ENCODE assay signal across 1 cellular context in genomic region chr1:34985063-34985770, GRCh38.
A peak's percentile ranks its signal among the peaks of the same experiment; 100 is the strongest.
TF ChIP-seq lines count a peak whose summit lies in the region.

Gene TMEM35B (minus strand): TSS chr1:34985347. CDS start chr1:34985305, 42 bp downstream.

TF ChIP-seq in K562, 482 proteins besides CTCF, POLR2A, EP300 and RAD21 (continued from another document and continues in another):
- TF ChIP-seq, protein P1, sequence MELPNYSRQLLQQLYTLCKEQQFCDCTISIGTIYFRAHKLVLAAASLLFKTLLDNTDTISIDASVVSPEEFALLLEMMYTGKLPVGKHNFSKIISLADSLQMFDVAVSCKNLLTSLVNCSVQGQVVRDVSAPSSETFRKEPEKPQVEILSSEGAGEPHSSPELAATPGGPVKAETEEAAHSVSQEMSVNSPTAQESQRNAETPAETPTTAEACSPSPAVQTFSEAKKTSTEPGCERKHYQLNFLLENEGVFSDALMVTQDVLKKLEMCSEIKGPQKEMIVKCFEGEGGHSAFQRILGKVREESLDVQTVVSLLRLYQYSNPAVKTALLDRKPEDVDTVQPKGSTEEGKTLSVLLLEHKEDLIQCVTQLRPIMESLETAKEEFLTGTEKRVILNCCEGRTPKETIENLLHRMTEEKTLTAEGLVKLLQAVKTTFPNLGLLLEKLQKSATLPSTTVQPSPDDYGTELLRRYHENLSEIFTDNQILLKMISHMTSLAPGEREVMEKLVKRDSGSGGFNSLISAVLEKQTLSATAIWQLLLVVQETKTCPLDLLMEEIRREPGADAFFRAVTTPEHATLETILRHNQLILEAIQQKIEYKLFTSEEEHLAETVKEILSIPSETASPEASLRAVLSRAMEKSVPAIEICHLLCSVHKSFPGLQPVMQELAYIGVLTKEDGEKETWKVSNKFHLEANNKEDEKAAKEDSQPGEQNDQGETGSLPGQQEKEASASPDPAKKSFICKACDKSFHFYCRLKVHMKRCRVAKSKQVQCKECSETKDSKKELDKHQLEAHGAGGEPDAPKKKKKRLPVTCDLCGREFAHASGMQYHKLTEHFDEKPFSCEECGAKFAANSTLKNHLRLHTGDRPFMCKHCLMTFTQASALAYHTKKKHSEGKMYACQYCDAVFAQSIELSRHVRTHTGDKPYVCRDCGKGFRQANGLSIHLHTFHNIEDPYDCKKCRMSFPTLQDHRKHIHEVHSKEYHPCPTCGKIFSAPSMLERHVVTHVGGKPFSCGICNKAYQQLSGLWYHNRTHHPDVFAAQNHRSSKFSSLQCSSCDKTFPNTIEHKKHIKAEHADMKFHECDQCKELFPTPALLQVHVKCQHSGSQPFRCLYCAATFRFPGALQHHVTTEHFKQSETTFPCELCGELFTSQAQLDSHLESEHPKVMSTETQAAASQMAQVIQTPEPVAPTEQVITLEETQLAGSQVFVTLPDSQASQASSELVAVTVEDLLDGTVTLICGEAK (IDR thresholded peaks at IDR 0.05), result peak; percentile 69
- TF ChIP-seq, protein P1 (CRISPR knock-in tag; IDR thresholded peaks at IDR 0.05), result no peak
- no peak for TF ChIP-seq ZNF668 (CRISPR knock-in tag; IDR thresholded peaks at IDR 0.05)
- TF ChIP-seq TCFL5 (CRISPR knock-in tag; conservative IDR thresholded peaks at IDR 0.05), result no peak
- TF ChIP-seq, protein P2, sequence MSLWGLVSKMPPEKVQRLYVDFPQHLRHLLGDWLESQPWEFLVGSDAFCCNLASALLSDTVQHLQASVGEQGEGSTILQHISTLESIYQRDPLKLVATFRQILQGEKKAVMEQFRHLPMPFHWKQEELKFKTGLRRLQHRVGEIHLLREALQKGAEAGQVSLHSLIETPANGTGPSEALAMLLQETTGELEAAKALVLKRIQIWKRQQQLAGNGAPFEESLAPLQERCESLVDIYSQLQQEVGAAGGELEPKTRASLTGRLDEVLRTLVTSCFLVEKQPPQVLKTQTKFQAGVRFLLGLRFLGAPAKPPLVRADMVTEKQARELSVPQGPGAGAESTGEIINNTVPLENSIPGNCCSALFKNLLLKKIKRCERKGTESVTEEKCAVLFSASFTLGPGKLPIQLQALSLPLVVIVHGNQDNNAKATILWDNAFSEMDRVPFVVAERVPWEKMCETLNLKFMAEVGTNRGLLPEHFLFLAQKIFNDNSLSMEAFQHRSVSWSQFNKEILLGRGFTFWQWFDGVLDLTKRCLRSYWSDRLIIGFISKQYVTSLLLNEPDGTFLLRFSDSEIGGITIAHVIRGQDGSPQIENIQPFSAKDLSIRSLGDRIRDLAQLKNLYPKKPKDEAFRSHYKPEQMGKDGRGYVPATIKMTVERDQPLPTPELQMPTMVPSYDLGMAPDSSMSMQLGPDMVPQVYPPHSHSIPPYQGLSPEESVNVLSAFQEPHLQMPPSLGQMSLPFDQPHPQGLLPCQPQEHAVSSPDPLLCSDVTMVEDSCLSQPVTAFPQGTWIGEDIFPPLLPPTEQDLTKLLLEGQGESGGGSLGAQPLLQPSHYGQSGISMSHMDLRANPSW (CRISPR knock-in tag; IDR thresholded peaks at IDR 0.05), result no peak
- TF ChIP-seq BHLHE40 (IDR thresholded peaks at IDR 0.05; ENCODE audit: low read length), result 0 out of 2 replicates have a peak, but pooled peaks have one; percentile 8
- TF ChIP-seq ZKSCAN1 (IDR thresholded peaks at IDR 0.05; ENCODE audit: low read depth, low read length), result no peak
- 0 out of 2 replicates have a peak, but pooled peaks have one; percentile 54 for TF ChIP-seq MBD2 (IDR thresholded peaks at IDR 0.05; ENCODE audit: borderline replicate concordance, low read depth)
- no peak for TF ChIP-seq RBM34 (IDR thresholded peaks at IDR 0.05; ENCODE audit: borderline replicate concordance, insufficient read depth, low read length)
- TF ChIP-seq RFX7 (CRISPR knock-in tag; IDR thresholded peaks at IDR 0.05), result no peak
- TF ChIP-seq MCM3 (IDR thresholded peaks at IDR 0.05), result no peak
- no peak for TF ChIP-seq MAFG (tag; conservative IDR thresholded peaks at IDR 0.05)
- TF ChIP-seq RB1 (IDR thresholded peaks at IDR 0.05; ENCODE audit: low read depth), result peak; percentile 88
- TF ChIP-seq HMGN3 (IDR thresholded peaks at IDR 0.05; ENCODE audit: borderline replicate concordance, extremely low read depth, insufficient read length, low read depth, low read length), result peak; percentile 75
- TF ChIP-seq SIRT6 (IDR thresholded peaks at IDR 0.05; ENCODE audit: low read depth, low read length), result no peak
- TF ChIP-seq KDM1A (IDR thresholded peaks at IDR 0.05), result peak in 1 of 2 experiments; percentile 82; a peak in 2 of 4 replicates
- TF ChIP-seq, protein P3, sequence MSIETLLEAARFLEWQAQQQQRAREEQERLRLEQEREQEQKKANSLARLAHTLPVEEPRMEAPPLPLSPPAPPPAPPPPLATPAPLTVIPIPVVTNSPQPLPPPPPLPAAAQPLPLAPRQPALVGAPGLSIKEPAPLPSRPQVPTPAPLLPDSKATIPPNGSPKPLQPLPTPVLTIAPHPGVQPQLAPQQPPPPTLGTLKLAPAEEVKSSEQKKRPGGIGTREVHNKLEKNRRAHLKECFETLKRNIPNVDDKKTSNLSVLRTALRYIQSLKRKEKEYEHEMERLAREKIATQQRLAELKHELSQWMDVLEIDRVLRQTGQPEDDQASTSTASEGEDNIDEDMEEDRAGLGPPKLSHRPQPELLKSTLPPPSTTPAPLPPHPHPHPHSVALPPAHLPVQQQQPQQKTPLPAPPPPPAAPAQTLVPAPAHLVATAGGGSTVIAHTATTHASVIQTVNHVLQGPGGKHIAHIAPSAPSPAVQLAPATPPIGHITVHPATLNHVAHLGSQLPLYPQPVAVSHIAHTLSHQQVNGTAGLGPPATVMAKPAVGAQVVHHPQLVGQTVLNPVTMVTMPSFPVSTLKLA (conservative IDR thresholded peaks at IDR 0.05), result 0 out of 4 replicates have a peak, but pooled peaks of 1 of the 2 experiments have one; percentile 34
- no peak for TF ChIP-seq CCAR2 (IDR thresholded peaks at IDR 0.05; ENCODE audit: low read depth, low read length)
- TF ChIP-seq ZNF384 (IDR thresholded peaks at IDR 0.05; ENCODE audit: low read depth, low read length), result no peak
- TF ChIP-seq HDAC6 (IDR thresholded peaks at IDR 0.05; ENCODE audit: low read depth, low read length), result no peak
- TF ChIP-seq, protein P4, sequence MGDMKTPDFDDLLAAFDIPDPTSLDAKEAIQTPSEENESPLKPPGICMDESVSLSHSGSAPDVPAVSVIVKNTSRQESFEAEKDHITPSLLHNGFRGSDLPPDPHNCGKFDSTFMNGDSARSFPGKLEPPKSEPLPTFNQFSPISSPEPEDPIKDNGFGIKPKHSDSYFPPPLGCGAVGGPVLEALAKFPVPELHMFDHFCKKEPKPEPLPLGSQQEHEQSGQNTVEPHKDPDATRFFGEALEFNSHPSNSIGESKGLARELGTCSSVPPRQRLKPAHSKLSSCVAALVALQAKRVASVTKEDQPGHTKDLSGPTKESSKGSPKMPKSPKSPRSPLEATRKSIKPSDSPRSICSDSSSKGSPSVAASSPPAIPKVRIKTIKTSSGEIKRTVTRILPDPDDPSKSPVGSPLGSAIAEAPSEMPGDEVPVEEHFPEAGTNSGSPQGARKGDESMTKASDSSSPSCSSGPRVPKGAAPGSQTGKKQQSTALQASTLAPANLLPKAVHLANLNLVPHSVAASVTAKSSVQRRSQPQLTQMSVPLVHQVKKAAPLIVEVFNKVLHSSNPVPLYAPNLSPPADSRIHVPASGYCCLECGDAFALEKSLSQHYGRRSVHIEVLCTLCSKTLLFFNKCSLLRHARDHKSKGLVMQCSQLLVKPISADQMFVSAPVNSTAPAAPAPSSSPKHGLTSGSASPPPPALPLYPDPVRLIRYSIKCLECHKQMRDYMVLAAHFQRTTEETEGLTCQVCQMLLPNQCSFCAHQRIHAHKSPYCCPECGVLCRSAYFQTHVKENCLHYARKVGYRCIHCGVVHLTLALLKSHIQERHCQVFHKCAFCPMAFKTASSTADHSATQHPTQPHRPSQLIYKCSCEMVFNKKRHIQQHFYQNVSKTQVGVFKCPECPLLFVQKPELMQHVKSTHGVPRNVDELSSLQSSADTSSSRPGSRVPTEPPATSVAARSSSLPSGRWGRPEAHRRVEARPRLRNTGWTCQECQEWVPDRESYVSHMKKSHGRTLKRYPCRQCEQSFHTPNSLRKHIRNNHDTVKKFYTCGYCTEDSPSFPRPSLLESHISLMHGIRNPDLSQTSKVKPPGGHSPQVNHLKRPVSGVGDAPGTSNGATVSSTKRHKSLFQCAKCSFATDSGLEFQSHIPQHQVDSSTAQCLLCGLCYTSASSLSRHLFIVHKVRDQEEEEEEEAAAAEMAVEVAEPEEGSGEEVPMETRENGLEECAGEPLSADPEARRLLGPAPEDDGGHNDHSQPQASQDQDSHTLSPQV (IDR thresholded peaks at IDR 0.05), result 0 out of 2 replicates have a peak, but pooled peaks have one; percentile 45
- TF ChIP-seq ZNF134 (CRISPR knock-in tag; conservative IDR thresholded peaks at IDR 0.05), result no peak
- TF ChIP-seq, protein P5, sequence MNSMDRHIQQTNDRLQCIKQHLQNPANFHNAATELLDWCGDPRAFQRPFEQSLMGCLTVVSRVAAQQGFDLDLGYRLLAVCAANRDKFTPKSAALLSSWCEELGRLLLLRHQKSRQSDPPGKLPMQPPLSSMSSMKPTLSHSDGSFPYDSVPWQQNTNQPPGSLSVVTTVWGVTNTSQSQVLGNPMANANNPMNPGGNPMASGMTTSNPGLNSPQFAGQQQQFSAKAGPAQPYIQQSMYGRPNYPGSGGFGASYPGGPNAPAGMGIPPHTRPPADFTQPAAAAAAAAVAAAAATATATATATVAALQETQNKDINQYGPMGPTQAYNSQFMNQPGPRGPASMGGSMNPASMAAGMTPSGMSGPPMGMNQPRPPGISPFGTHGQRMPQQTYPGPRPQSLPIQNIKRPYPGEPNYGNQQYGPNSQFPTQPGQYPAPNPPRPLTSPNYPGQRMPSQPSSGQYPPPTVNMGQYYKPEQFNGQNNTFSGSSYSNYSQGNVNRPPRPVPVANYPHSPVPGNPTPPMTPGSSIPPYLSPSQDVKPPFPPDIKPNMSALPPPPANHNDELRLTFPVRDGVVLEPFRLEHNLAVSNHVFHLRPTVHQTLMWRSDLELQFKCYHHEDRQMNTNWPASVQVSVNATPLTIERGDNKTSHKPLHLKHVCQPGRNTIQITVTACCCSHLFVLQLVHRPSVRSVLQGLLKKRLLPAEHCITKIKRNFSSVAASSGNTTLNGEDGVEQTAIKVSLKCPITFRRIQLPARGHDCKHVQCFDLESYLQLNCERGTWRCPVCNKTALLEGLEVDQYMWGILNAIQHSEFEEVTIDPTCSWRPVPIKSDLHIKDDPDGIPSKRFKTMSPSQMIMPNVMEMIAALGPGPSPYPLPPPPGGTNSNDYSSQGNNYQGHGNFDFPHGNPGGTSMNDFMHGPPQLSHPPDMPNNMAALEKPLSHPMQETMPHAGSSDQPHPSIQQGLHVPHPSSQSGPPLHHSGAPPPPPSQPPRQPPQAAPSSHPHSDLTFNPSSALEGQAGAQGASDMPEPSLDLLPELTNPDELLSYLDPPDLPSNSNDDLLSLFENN (IDR thresholded peaks at IDR 0.05; ENCODE audit: low read depth in 2 of 2, low read length in 2 of 2), result 0 out of 4 replicates have a peak, but pooled peaks of 1 of the 2 experiments have one; percentile 68
- TF ChIP-seq ZNF696 (CRISPR knock-in tag; conservative IDR thresholded peaks at IDR 0.05), result no peak
- no peak for TF ChIP-seq PHB2 (IDR thresholded peaks at IDR 0.05; ENCODE audit: low read depth)
- TF ChIP-seq THRAP3 (IDR thresholded peaks at IDR 0.05; ENCODE audit: borderline replicate concordance), result no peak
- TF ChIP-seq TBL1XR1 (IDR thresholded peaks at IDR 0.05; ENCODE audit: low read length in 2 of 2), result no peak
- TF ChIP-seq, protein P6, sequence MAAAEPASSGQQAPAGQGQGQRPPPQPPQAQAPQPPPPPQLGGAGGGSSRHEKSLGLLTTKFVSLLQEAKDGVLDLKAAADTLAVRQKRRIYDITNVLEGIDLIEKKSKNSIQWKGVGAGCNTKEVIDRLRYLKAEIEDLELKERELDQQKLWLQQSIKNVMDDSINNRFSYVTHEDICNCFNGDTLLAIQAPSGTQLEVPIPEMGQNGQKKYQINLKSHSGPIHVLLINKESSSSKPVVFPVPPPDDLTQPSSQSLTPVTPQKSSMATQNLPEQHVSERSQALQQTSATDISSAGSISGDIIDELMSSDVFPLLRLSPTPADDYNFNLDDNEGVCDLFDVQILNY (CRISPR knock-in tag; IDR thresholded peaks at IDR 0.05), result no peak
- TF ChIP-seq, protein P7, sequence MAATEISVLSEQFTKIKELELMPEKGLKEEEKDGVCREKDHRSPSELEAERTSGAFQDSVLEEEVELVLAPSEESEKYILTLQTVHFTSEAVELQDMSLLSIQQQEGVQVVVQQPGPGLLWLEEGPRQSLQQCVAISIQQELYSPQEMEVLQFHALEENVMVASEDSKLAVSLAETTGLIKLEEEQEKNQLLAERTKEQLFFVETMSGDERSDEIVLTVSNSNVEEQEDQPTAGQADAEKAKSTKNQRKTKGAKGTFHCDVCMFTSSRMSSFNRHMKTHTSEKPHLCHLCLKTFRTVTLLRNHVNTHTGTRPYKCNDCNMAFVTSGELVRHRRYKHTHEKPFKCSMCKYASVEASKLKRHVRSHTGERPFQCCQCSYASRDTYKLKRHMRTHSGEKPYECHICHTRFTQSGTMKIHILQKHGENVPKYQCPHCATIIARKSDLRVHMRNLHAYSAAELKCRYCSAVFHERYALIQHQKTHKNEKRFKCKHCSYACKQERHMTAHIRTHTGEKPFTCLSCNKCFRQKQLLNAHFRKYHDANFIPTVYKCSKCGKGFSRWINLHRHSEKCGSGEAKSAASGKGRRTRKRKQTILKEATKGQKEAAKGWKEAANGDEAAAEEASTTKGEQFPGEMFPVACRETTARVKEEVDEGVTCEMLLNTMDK (IDR thresholded peaks at IDR 0.05; ENCODE audit: borderline replicate concordance, insufficient read depth, low read depth, low read length, poor library complexity, severe bottlenecking), result no peak
- TF ChIP-seq MAFK (IDR thresholded peaks at IDR 0.05; ENCODE audit: low read length), result no peak
- TF ChIP-seq SMARCE1 (IDR thresholded peaks at IDR 0.05), result 0 out of 2 replicates have a peak, but pooled peaks have one; percentile 45
